ENCODE assay signal across 17 cellular contexts in the genomic region with DNA sequence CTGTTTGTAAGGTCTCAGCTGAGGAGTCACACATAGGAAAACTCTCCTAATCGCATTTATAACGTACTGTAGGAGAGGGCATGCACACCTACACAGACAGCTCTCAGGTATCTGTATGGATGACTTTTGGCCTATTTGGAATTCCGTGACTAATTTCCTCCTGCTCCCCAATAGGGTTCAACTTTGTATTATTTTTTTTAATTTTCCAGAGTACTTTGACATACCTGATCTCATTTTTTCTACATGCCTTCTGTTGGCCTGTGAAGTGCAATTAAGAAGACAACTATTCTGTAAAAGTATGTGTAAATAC.
DNase-seq lines count a peak whose midpoint lies in the region; ATAC-seq, FAIRE-seq and TF ChIP-seq lines count a peak whose summit lies in the region.
"Had no signal": no experiment of that assay in that cellular context is flagged by ENCODE, and none has a peak within 500 bp of the region (broad histone marks: within the 10 kb centered on the region; RNA-seq: fewer than 3 reads in every experiment).

No MANE protein-coding gene starts in this region.

- DNase-seq in mammary epithelial cell (peak; percentile 45), breast epithelium (ENCODE audit: low spot score in 2 of 2) (no peak), HepG2 (ENCODE audit: low spot score) (no peak), small intestine (peak; percentile 31), esophagus muscularis mucosa (ENCODE audit: extremely low spot score) (no peak), substantia nigra (lab: John Stamatoyannopoulos, UW) (no peak)
- DNase-seq: 8988T; C1 segment of cervical spinal cord; COR-L47; NCI-H1092; NCI-H526 treated with DMSO at 0.1 percent for 48 hours; NK-92 treated with Interleukin-12 subunit alpha and Interleukin-12 subunit beta, amount 100 ng/mL, for 24 hours; OCI-M1 had no signal

- no peak for ATAC-seq in HepG2
- ATAC-seq in GM19463 (IDR thresholded peaks at IDR 0.05; ENCODE audit: unreplicated experiment), result no peak

- H3K4me3 ChIP-seq in mammary epithelial cell (replicated peaks in 1 of 3; ENCODE audit: insufficient read depth in 1 of 3, low read depth in 2 of 3, low read length in 3 of 3), result peak overlapping the region in 1 of 3 experiments; percentile 30
- no peak overlapping the region for H3K4me3 ChIP-seq in breast epithelium
- no peak overlapping the region for H3K4me3 ChIP-seq in HepG2 (replicated peaks in 1 of 3; ENCODE audit: insufficient read depth in 1 of 3, low read depth in 2 of 3, low read length in 3 of 3)
- no peak overlapping the region for H3K4me3 ChIP-seq in small intestine (ENCODE audit: low read depth in 1 of 2, low read length in 2 of 2)
- H3K4me3 ChIP-seq in esophagus muscularis mucosa, result no peak overlapping the region

- TF ChIP-seq RAD21 in HepG2 (CRISPR knock-in tag; IDR thresholded peaks at IDR 0.05), result no peak

- H3K9ac ChIP-seq in mammary epithelial cell (ENCODE audit: insufficient read depth, low read length), result peak overlapping the region; percentile 36
- H3K9ac ChIP-seq in HepG2 (ENCODE audit: insufficient read depth, low read depth, low read length), result no peak overlapping the region
- H3K9ac ChIP-seq: KMS-11 had no signal

- H3K36me3 ChIP-seq in mammary epithelial cell (ENCODE audit: insufficient read depth, low read length), result no peaks in the 10 kb centered on the region
- H3K36me3 ChIP-seq in breast epithelium, result no peaks in the 10 kb centered on the region
- H3K36me3 ChIP-seq in HepG2 (replicated peaks in 1 of 2; ENCODE audit: control insufficient read depth in 1 of 2, insufficient read depth in 2 of 2, low read length in 2 of 2), result no peaks in the 10 kb centered on the region
- H3K36me3 ChIP-seq in small intestine (ENCODE audit: control insufficient read depth in 2 of 2, insufficient read depth in 2 of 2, low read length in 2 of 2), result no peaks in the 10 kb centered on the region
- no peaks in the 10 kb centered on the region for H3K36me3 ChIP-seq in esophagus muscularis mucosa

- H3K27ac ChIP-seq in mammary epithelial cell (ENCODE audit: insufficient read depth, low read depth, low read length) (peak overlapping the region; percentile 38), breast epithelium (no peak overlapping the region), VCaP (peak overlapping the region; percentile 69), HepG2 (ENCODE audit: extremely low read length, insufficient read depth, low read length) (peak overlapping the region; percentile 26), small intestine (ENCODE audit: low read depth in 1 of 2, low read length in 1 of 2) (no peak overlapping the region), esophagus muscularis mucosa (replicated peaks in 1 of 4) (no peak overlapping the region), substantia nigra (ENCODE audit: low read depth, low read length, poor library complexity, severe bottlenecking) (no peak overlapping the region)
- H3K27ac ChIP-seq: KMS-11 had no signal

- H4K20me1 ChIP-seq in mammary epithelial cell (ENCODE audit: insufficient read depth, low read length) (no peaks in the 10 kb centered on the region), HepG2 (ENCODE audit: insufficient read depth, low read length) (no peaks in the 10 kb centered on the region)

- H3K79me2 ChIP-seq in mammary epithelial cell (ENCODE audit: insufficient read depth, low read length), result no peaks in the 10 kb centered on the region
- H3K79me2 ChIP-seq in HepG2 (ENCODE audit: insufficient read depth, low read length), result no peaks in the 10 kb centered on the region

- peak overlapping the region; percentile 77 for H2AFZ ChIP-seq in mammary epithelial cell (ENCODE audit: low read depth, low read length)
- H2AFZ ChIP-seq in HepG2 (ENCODE audit: low read length), result no peak overlapping the region

- TF ChIP-seq CTCF in mammary epithelial cell (conservative IDR thresholded peaks at IDR 0.05 in 1 of 2, IDR thresholded peaks at IDR 0.05 in 1 of 2; ENCODE audit: extremely low read depth in 1 of 2, insufficient read depth in 1 of 2, low read depth in 1 of 2, low read length in 2 of 2) (no peak), breast epithelium (IDR thresholded peaks at IDR 0.05) (no peak), VCaP (conservative IDR thresholded peaks at IDR 0.05) (no peak), HepG2 (CRISPR knock-in tag; IDR thresholded peaks at IDR 0.05) (no peak), esophagus muscularis mucosa (IDR thresholded peaks at IDR 0.05) (no peak)

- FAIRE-seq in HepG2 (lab: Jason Lieb, UNC) (no peak), small intestine (lab: Jason Lieb, UNC) (no peak)
- FAIRE-seq: H1 had no signal

- no peaks in the 10 kb centered on the region for H3K27me3 ChIP-seq in mammary epithelial cell (ENCODE audit: insufficient read depth, low read length)
- H3K27me3 ChIP-seq in breast epithelium, result no peaks in the 10 kb centered on the region
- no peaks in the 10 kb centered on the region for H3K27me3 ChIP-seq in HepG2 (ENCODE audit: control insufficient read depth in 1 of 2, insufficient read depth in 2 of 2, low read length in 2 of 2)
- H3K27me3 ChIP-seq in small intestine (ENCODE audit: control insufficient read depth in 2 of 2, insufficient read depth in 2 of 2, low read length in 2 of 2), result no peaks in the 10 kb centered on the region
- H3K27me3 ChIP-seq in esophagus muscularis mucosa, result no peaks in the 10 kb centered on the region

- no peaks in the 10 kb centered on the region for H3K9me3 ChIP-seq in mammary epithelial cell (replicated peaks; ENCODE audit: insufficient read depth, low read length)
- no peaks in the 10 kb centered on the region for H3K9me3 ChIP-seq in breast epithelium
- no peaks in the 10 kb centered on the region for H3K9me3 ChIP-seq in HepG2 (ENCODE audit: low read length)
- no peaks in the 10 kb centered on the region for H3K9me3 ChIP-seq in small intestine (ENCODE audit: control insufficient read depth, low read depth)
- no peaks in the 10 kb centered on the region for H3K9me3 ChIP-seq in esophagus muscularis mucosa

- TF ChIP-seq EP300 in HepG2 (IDR thresholded peaks at IDR 0.05; ENCODE audit: low read depth in 2 of 2, low read length in 2 of 2), result no peak
- TF ChIP-seq EP300 in HepG2 (CRISPR knock-in tag; IDR thresholded peaks at IDR 0.05; ENCODE audit: borderline replicate concordance), result no peak
- no peak for TF ChIP-seq EP300 in esophagus muscularis mucosa (IDR thresholded peaks at IDR 0.05)

- H3K4me1 ChIP-seq in mammary epithelial cell (ENCODE audit: insufficient read depth, low read length) (peaks cover 7% of the 10 kb centered on the region), breast epithelium (no peaks in the 10 kb centered on the region), HepG2 (ENCODE audit: insufficient read depth, low read length) (peaks cover 30% of the 10 kb centered on the region), small intestine (ENCODE audit: control insufficient read depth in 2 of 2, insufficient read depth in 1 of 2, low read depth in 1 of 2, low read length in 1 of 2) (no peaks in the 10 kb centered on the region), esophagus muscularis mucosa (peaks cover 0 to 19% (median 13%) of the 10 kb centered on the region in 4 donors)

- dilution Hi-C loops in mammary epithelial cell (cut with HindIII; ENCODE audit: low sequenced_read_pairs), result no loop called here

- TF ChIP-seq POLR2A in breast epithelium (IDR thresholded peaks at IDR 0.05) (no peak), HepG2 (IDR thresholded peaks at IDR 0.05; ENCODE audit: insufficient read depth in 1 of 2, low read depth in 2 of 2, low read length in 2 of 2) (no peak), esophagus muscularis mucosa (IDR thresholded peaks at IDR 0.05; ENCODE audit: low read depth) (no peak)

- intact Hi-C loops in mammary epithelial cell (cut with micrococcal nuclease), result no loop called here
- intact Hi-C loops in breast epithelium (cut with DNase I; ENCODE audit: low total_unique reads), result no loop called here
- intact Hi-C loops in HepG2 (cut with micrococcal nuclease; ENCODE audit: unreplicated experiment), result no loop called here
- intact Hi-C loops in esophagus muscularis mucosa (cut with DNase I), result no loop called here

- CTCF ChIA-PET in mammary epithelial cell (lab: Charles Lee; ENCODE audit: low non-redundant PET), result no interaction called here
- CTCF ChIA-PET in HepG2 (lab: Yijun Ruan, JAX; ENCODE audit: low intra/inter-chr PET ratio, low total read pairs), result no interaction called here

- H3K4me2 ChIP-seq in mammary epithelial cell (ENCODE audit: insufficient read depth, low read depth, low read length) (peak overlapping the region; percentile 76), HepG2 (ENCODE audit: low read depth, low read length) (peak overlapping the region; percentile 37)
- H3K4me2 ChIP-seq: KMS-11 had no signal

- BruUV-seq in mammary epithelial cell (replicated peaks; lab: Mats Ljungman, UMichigan) (no TSS peak), HepG2 (replicated peaks; lab: Mats Ljungman, UMichigan) (no TSS peak)

- POLR2A ChIA-PET in HepG2 (lab: Yijun Ruan, JAX), result no interaction called here

- in situ Hi-C loops in mammary epithelial cell (cut with MboI; ENCODE audit: low sequenced_read_pairs in 2 of 2) (no loop called here), HepG2 (cut with HindIII; ENCODE audit: extremely low pct_ligation_motif_present, low pct_unique_long_range_greater_than_20kb) (no loop called here)

- WGBS in mammary epithelial cell (ENCODE audit: low coverage, missing lambda C conversion rate), result 36% methylated on average over 3 of the region's 3 CpGs
- 85% methylated on average over 3 of the region's 3 CpGs for WGBS in HepG2 (ENCODE audit: low lambda C conversion rate)
- WGBS in small intestine, 3 donors, result 18 to 50% (median 27%) methylated on average over 3 of the region's 3 CpGs
- WGBS in esophagus muscularis mucosa, result 92% methylated on average over 3 of the region's 3 CpGs

TF ChIP-seq in HepG2, 621 proteins besides CTCF, POLR2A, EP300 and RAD21:
- TF ChIP-seq RAD51 (IDR thresholded peaks at IDR 0.05; ENCODE audit: borderline replicate concordance) (no peak), RFXAP (CRISPR knock-in tag; IDR thresholded peaks at IDR 0.05; ENCODE audit: borderline replicate concordance) (no peak), SMARCC2 (IDR thresholded peaks at IDR 0.05) (no peak), MXD4 (CRISPR knock-in tag; IDR thresholded peaks at IDR 0.05) (no peak)
- TF ChIP-seq, protein P1, sequence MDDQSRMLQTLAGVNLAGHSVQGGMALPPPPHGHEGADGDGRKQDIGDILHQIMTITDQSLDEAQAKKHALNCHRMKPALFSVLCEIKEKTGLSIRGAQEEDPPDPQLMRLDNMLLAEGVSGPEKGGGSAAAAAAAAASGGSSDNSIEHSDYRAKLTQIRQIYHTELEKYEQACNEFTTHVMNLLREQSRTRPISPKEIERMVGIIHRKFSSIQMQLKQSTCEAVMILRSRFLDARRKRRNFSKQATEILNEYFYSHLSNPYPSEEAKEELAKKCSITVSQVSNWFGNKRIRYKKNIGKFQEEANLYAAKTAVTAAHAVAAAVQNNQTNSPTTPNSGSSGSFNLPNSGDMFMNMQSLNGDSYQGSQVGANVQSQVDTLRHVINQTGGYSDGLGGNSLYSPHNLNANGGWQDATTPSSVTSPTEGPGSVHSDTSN (CRISPR knock-in tag; IDR thresholded peaks at IDR 0.05; ENCODE audit: borderline replicate concordance), result no peak

Comparison
In these comparisons a context has a peak if more than half of its experiments do, and no peak if none do; other contexts are left out.
1. DNase-seq: peak in mammary epithelial cell (single experiment) and small intestine (single experiment); none in breast epithelium (0 of 2), HepG2 (single experiment), esophagus muscularis mucosa (single experiment) and substantia nigra (0 of 49).
2. H3K27ac ChIP-seq: peak in mammary epithelial cell (single experiment), VCaP (single experiment) and HepG2 (single experiment); none in breast epithelium (0 of 2), small intestine (0 of 2), esophagus muscularis mucosa (0 of 4) and substantia nigra (single experiment).